In the genomic region with DNA sequence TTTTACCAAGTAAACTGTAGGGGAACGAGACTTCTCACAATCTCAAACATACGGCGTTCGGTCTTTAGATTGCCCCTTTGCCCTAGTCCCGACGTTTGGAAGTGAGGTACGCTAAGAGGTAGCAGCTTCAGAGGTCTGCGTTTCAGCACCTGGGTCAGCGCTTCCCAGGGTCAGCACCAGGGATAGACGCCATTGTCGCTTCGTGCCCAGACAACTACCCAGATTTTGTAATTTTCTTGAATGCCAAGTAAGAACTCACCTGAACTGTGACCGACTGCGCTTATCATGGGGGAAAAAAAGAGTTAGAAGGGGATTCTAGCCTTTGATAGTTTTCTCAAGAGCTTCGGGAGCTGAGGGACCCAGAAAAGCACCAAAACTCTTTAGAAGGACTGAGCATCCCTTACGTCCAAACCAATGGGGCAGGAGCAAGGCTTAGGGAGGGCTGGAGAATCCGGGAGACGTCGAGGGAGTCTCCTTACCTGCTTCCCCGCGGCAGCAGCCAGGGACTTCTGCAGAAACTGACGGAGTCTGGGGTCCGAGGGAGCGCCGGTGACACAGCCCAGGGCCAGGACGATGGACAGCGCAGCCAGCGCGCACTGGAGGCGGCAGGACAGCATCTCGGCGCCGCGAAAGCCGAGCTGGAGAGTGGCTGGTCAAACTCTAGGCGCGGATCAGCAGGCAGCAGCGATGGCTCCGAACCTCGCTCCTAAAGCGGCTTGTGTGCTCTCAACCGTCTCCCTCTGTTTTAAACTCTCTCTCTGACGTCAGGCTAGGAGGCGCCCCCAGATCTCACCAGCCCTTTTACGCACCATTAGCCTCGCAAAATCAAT, we compare ENCODE assay signal across 11 cellular contexts. TPM values are rescaled to one million over a fixed set of nuclear protein-coding genes. Genes with fewer than 3 reads are reported as not detected.
DNase-seq lines count a peak whose midpoint lies in the region; ATAC-seq, FAIRE-seq and TF ChIP-seq lines count a peak whose summit lies in the region.
"Had no signal": no experiment of that assay in that cellular context is flagged by ENCODE, and none has a peak within 500 bp of the region (broad histone marks: within the 10 kb centered on the region; RNA-seq: fewer than 3 reads in every experiment).

Gene SST, minus strand, starts transcription at position 720 of the 830 bp plus-strand sequence. Its CDS starts 103 bp downstream, at position 617.

- H3K4me1 ChIP-seq in kidney (ENCODE audit: control insufficient read depth in 1 of 2, insufficient read depth in 1 of 2, low read depth in 1 of 2, low read length in 2 of 2), result no peaks in the 10 kb centered on the region

- DNase-seq in stimulated activated CD4-positive, alpha-beta T cell treated with anti-CD3 and anti-CD28 coated beads, Interleukin-1b, Interleukin-23, amount 100 ng/mL, for 48 hours, result peak; percentile 13
- no peak for DNase-seq in stimulated activated CD4-positive, alpha-beta T cell treated with anti-CD3 and anti-CD28 coated beads, Interleukin-12 subunit alpha, Interleukin-12 subunit beta, amount 100 ng/mL, for 4 hours
- DNase-seq in amniotic stem cell (lab: John Stamatoyannopoulos, UW), result peak; percentile 13
- peak; percentile 67 for DNase-seq in kidney
- DNase-seq in T-helper 9 cell, result no peak

- ATAC-seq in GM18502 (IDR thresholded peaks at IDR 0.05; ENCODE audit: poor library complexity, unreplicated experiment) (no peak), GM18861 (IDR thresholded peaks at IDR 0.05; ENCODE audit: unreplicated experiment) (no peak), HG03432 (IDR thresholded peaks at IDR 0.05; ENCODE audit: unreplicated experiment) (no peak)

- no peaks in the 10 kb centered on the region for H3K36me3 ChIP-seq in kidney (ENCODE audit: control insufficient read depth in 1 of 2, insufficient read depth in 2 of 2, low read length in 2 of 2)

- no peak within 1 kb of the TSS for H3K4me3 ChIP-seq in kidney (ENCODE audit: low read length in 2 of 2)

- no peak for TF ChIP-seq CTCF in kidney (IDR thresholded peaks at IDR 0.05; ENCODE audit: borderline replicate concordance, extremely low read depth, insufficient read depth)

- H3K27ac ChIP-seq in kidney (ENCODE audit: low read depth in 2 of 2, low read length in 2 of 2), result no peak within 1 kb of the TSS

- no peaks in the 10 kb centered on the region for H3K9me3 ChIP-seq in kidney (ENCODE audit: control insufficient read depth in 1 of 2, low read length in 2 of 2)

- intact Hi-C loops in kidney (cut with DNase I), result no loop called here

- H3K9ac ChIP-seq in kidney (ENCODE audit: low read length in 2 of 2), result no peak within 1 kb of the TSS

- no peak for FAIRE-seq in kidney (lab: Jason Lieb, UNC)
- FAIRE-seq: G401.6, TTC549 had no signal

RNA-seq across cellular contexts. Expression of gene SST, which starts in this region (rescaled TPM):
- total RNA-seq in kidney, result not detected
- not detected for polyA plus RNA-seq in kidney (ENCODE audit: insufficient read depth, low read depth, low replicate concordance)
- total RNA-seq: pulmonary artery endothelial cell had no signal

Comparison
In these comparisons a context has a peak if more than half of its experiments do, and no peak if none do; other contexts are left out.
1. DNase-seq: peak in stimulated activated CD4-positive, alpha-beta T cell treated with anti-CD3 and anti-CD28 coated beads, Interleukin-1b, Interleukin-23, amount 100 ng/mL, for 48 hours (single experiment) and amniotic stem cell (single experiment); none in stimulated activated CD4-positive, alpha-beta T cell treated with anti-CD3 and anti-CD28 coated beads, Interleukin-12 subunit alpha, Interleukin-12 subunit beta, amount 100 ng/mL, for 4 hours (single experiment) and T-helper 9 cell (single experiment).
2. Peak in DNase-seq in kidney; RNA of the gene not detected or under 1 TPM.